26 cellular contexts compared by ENCODE assay signal in the genomic region with DNA sequence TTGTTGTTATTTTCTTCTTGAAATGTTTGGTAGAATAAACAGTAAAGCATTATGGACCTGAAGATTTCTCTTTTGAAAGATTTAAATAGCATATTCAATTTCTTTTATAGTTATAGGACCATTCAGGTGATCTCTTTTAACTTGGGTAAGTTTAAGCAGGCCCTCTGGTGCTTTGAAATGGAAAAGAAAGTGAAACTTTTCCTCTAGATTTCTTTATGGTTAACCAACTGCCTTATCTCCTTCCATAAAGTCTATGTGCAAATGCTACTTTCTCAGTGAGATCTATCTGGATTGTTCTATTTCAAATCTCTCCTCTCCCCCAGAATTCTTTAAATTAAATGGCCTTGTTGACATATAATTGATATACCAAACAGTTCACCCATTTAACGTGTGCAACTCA. TPM values are rescaled to one million over a fixed set of nuclear protein-coding genes. Genes with fewer than 3 reads are reported as not detected.
DNase-seq lines count a peak whose midpoint lies in the region; ATAC-seq, FAIRE-seq and TF ChIP-seq lines count a peak whose summit lies in the region.
"Had no signal": no experiment of that assay in that cellular context is flagged by ENCODE, and none has a peak within 500 bp of the region (broad histone marks: within the 10 kb centered on the region; RNA-seq: fewer than 3 reads in every experiment).

No MANE protein-coding gene starts in this region.

- ATAC-seq in stimulated activated naive CD8-positive, alpha-beta T cell treated with anti-CD3 and anti-CD28 coated beads, Interleukin-15, Interleukin-2, amounts not matched to agents 100 U/mL and 50 U/mL, for 24 hours: no peak
- ATAC-seq in HG03442 (IDR thresholded peaks at IDR 0.05; ENCODE audit: unreplicated experiment): no peak
- no peak for ATAC-seq in GM18861 (IDR thresholded peaks at IDR 0.05; ENCODE audit: unreplicated experiment)
- ATAC-seq: left lung, PC-3 had no signal

- H3K36me3 ChIP-seq in adrenal gland (replicated peaks in 1 of 2): no peaks in the 10 kb centered on the region
- H3K36me3 ChIP-seq: ascending aorta, HAP-1, left lung, vagina had no signal

- WGBS in adrenal gland, 4 donors: 88 to 96% (median 92%) methylated on average over 1 of the region's 1 CpG

- no peaks in the 10 kb centered on the region for H3K9me3 ChIP-seq in adrenal gland (replicated peaks in 1 of 3)
- H3K9me3 ChIP-seq: ascending aorta, HAP-1, left lung, vagina had no signal

- intact Hi-C loops in dendritic cell treated with granulocyte-macrophage colony-stimulating factor and Interleukin-4, amounts not matched to agents 40 ng/mL and 50 ng/mL, for 4 days (cut with micrococcal nuclease): no loop called here
- intact Hi-C loops in adrenal gland (cut with DNase I): no loop called here

- peaks cover 10% of the 10 kb centered on the region for H3K36me3 Mint-ChIP-seq in stimulated activated naive CD8-positive, alpha-beta T cell treated with anti-CD3 and anti-CD28 coated beads, Interleukin-15, Interleukin-2, amounts not matched to agents 100 ng/mL and 50 ng/mL, for 24 hours (ENCODE audit: low read depth)
- H3K36me3 Mint-ChIP-seq in dendritic cell treated with granulocyte-macrophage colony-stimulating factor and Interleukin-4, amounts not matched to agents 40 ng/mL and 50 ng/mL, for 4 days (ENCODE audit: low read depth): peaks cover 14% of the 10 kb centered on the region

- TF ChIP-seq POLR2A in H54 (IDR thresholded peaks at IDR 0.05; ENCODE audit: low read depth, low read length) (no peak), adrenal gland (IDR thresholded peaks at IDR 0.05) (no peak)

- DNase-seq in stimulated activated naive CD8-positive, alpha-beta T cell treated with anti-CD3 and anti-CD28 coated beads, Interleukin-15, Interleukin-2, amounts not matched to agents 100 U/mL and 50 U/mL, for 24 hours: no peak
- DNase-seq in OCI-M1 (lab: John Stamatoyannopoulos, UW): peak; percentile 94
- no peak for DNase-seq in H54 (ENCODE audit: insufficient read length, low spot score)
- DNase-seq in adrenal gland: no peak
- DNase-seq: activated CD4-positive, alpha-beta T cell treated with anti-CD3 and anti-CD28 coated beads, Interleukin-2, amount 50 U/mL, for 1 hour; activated gamma-delta T cell treated with Interleukin-2 at 50 U/mL for 16 hours; caudate nucleus; DMS 273 treated with DMSO at 0.1 percent for 48 hours; dorsolateral prefrontal cortex; left lung; NCI-H1048; NCI-H1930; NCI-H748 treated with DMSO at 0.1 percent for 48 hours; nephron progenitor cell; PC-3; SHP77 had no signal

- no peaks in the 10 kb centered on the region for H3K27me3 ChIP-seq in adrenal gland
- H3K27me3 ChIP-seq: ascending aorta, dorsolateral prefrontal cortex, left lung, vagina had no signal

- no peak overlapping the region for H3K4me3 Mint-ChIP-seq in stimulated activated naive CD8-positive, alpha-beta T cell treated with anti-CD3 and anti-CD28 coated beads, Interleukin-15, Interleukin-2, amounts not matched to agents 100 ng/mL and 50 ng/mL, for 24 hours
- H3K4me3 Mint-ChIP-seq in dendritic cell treated with granulocyte-macrophage colony-stimulating factor and Interleukin-4, amounts not matched to agents 40 ng/mL and 50 ng/mL, for 4 days: peak overlapping the region; percentile 4
- H3K4me3 Mint-ChIP-seq: nephron progenitor cell had no signal

- FAIRE-seq in H54 (lab: Jason Lieb, UNC): no peak
- FAIRE-seq: TTC549 had no signal

- H3K27ac ChIP-seq in adrenal gland: no peak overlapping the region
- H3K27ac ChIP-seq: ascending aorta, dorsolateral prefrontal cortex, vagina had no signal

- H3K4me3 ChIP-seq in adrenal gland: no peak overlapping the region
- H3K4me3 ChIP-seq: dorsolateral prefrontal cortex, HAP-1, left lung, vagina had no signal

- no peak for TF ChIP-seq CTCF in adrenal gland (IDR thresholded peaks at IDR 0.05)

- H3K9me3 Mint-ChIP-seq in stimulated activated naive CD8-positive, alpha-beta T cell treated with anti-CD3 and anti-CD28 coated beads, Interleukin-15, Interleukin-2, amounts not matched to agents 100 ng/mL and 50 ng/mL, for 24 hours: no peaks in the 10 kb centered on the region
- H3K9me3 Mint-ChIP-seq in dendritic cell treated with granulocyte-macrophage colony-stimulating factor and Interleukin-4, amounts not matched to agents 40 ng/mL and 50 ng/mL, for 4 days: peaks cover 7% of the 10 kb centered on the region

- H3K27me3 Mint-ChIP-seq in stimulated activated naive CD8-positive, alpha-beta T cell treated with anti-CD3 and anti-CD28 coated beads, Interleukin-15, Interleukin-2, amounts not matched to agents 100 ng/mL and 50 ng/mL, for 24 hours: no peaks in the 10 kb centered on the region
- H3K27me3 Mint-ChIP-seq in dendritic cell treated with granulocyte-macrophage colony-stimulating factor and Interleukin-4, amounts not matched to agents 40 ng/mL and 50 ng/mL, for 4 days: no peaks in the 10 kb centered on the region
- H3K27me3 Mint-ChIP-seq: CD4-positive, CD25-positive, alpha-beta regulatory T cell; progenitor cell of endocrine pancreas had no signal

- H3K4me1 Mint-ChIP-seq in stimulated activated naive CD8-positive, alpha-beta T cell treated with anti-CD3 and anti-CD28 coated beads, Interleukin-15, Interleukin-2, amounts not matched to agents 100 ng/mL and 50 ng/mL, for 24 hours (ENCODE audit: low read depth): peaks cover 43% of the 10 kb centered on the region
- H3K4me1 Mint-ChIP-seq in dendritic cell treated with granulocyte-macrophage colony-stimulating factor and Interleukin-4, amounts not matched to agents 40 ng/mL and 50 ng/mL, for 4 days (ENCODE audit: low read depth): peaks cover 51% of the 10 kb centered on the region
- H3K4me1 Mint-ChIP-seq: nephron progenitor cell had no signal

- peaks cover 18 to 38% of the 10 kb centered on the region in 2 donors for H3K4me1 ChIP-seq in adrenal gland (replicated peaks in 1 of 2)
- H3K4me1 ChIP-seq: HAP-1 had no signal

- H3K27ac Mint-ChIP-seq in stimulated activated naive CD8-positive, alpha-beta T cell treated with anti-CD3 and anti-CD28 coated beads, Interleukin-15, Interleukin-2, amounts not matched to agents 100 ng/mL and 50 ng/mL, for 24 hours: peak overlapping the region; percentile 43
- peak overlapping the region; percentile 78 for H3K27ac Mint-ChIP-seq in dendritic cell treated with granulocyte-macrophage colony-stimulating factor and Interleukin-4, amounts not matched to agents 40 ng/mL and 50 ng/mL, for 4 days
- H3K27ac Mint-ChIP-seq: CD4-positive, CD25-positive, alpha-beta regulatory T cell; nephron progenitor cell; progenitor cell of endocrine pancreas had no signal

RNA-seq across cellular contexts. Expression of a gene that starts 54.0 kb away (rescaled TPM):
- total RNA-seq in adrenal gland: 100 to 1,000 TPM; 118 to 315 (median 255) TPM
- polyA plus RNA-seq in adrenal gland: 10 to 100 TPM; 12.1 to 40.3 (median 34.5) TPM
